8 cellular contexts compared by ENCODE assay signal in the genomic region with DNA sequence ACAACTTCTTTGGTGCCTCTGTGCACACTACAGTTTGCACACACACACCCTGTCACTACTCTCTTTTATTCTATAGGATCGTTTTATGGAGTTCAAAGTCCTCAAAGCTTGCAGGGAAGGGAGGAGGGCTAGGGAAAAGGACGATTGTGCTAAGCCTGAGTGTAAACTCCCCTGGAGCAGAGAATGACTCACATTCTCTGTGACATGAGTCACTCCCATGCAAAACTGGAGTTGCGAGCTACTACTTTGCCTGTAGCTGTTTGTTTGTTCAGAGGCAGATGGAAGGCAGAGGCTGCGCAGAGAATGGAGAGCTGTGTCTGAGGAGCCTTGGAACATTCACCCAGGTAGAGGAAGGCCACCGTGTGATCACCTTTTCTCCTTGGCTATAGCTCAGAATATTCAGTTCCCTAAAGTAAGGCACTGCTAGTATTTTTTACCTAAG.
DNase-seq lines count a peak whose midpoint lies in the region; ATAC-seq and TF ChIP-seq lines count a peak whose summit lies in the region.

No MANE protein-coding gene starts in this region.

- peak overlapping the region; percentile 47 for H3K4me3 ChIP-seq in fibroblast of pulmonary artery (replicated peaks; ENCODE audit: low read depth, low read length)

- ATAC-seq in GM21737 (IDR thresholded peaks at IDR 0.05; ENCODE audit: unreplicated experiment) (peak; percentile 91), omental fat pad (ENCODE audit: low FRiP score) (peak; percentile 90)

- DNase-seq in NCI-H2196 (lab: John Stamatoyannopoulos, UW; ENCODE audit: unreplicated experiment): peak; percentile 9
- no peak for DNase-seq in NCI-H2196 treated with DMSO at 0.1 percent for 48 hours (lab: John Stamatoyannopoulos, UW; ENCODE audit: unreplicated experiment)
- peak; percentile 94 for DNase-seq in HT1080 (ENCODE audit: low read depth)
- DNase-seq in SIG-M5 treated with dmso at 0.1 percent for 504 hours (lab: John Stamatoyannopoulos, UW; ENCODE audit: unreplicated experiment): peak; percentile 67
- DNase-seq in fibroblast of pulmonary artery (ENCODE audit: low read depth): peak; percentile 87
- DNase-seq in omental fat pad (ENCODE audit: low spot score): no peak
- no peak for DNase-seq in activated effector memory CD4-positive, alpha-beta T cell treated with anti-CD3 and anti-CD28 coated beads, Interleukin-2, amount 50 U/mL, for 16 hours

- TF ChIP-seq CTCF in fibroblast of pulmonary artery (IDR thresholded peaks at IDR 0.05; ENCODE audit: low read length, missing control alignments) (no peak), omental fat pad (IDR thresholded peaks at IDR 0.05) (no peak)

Comparison
In these comparisons a context has a peak if more than half of its experiments do, and no peak if none do; other contexts are left out.
1. DNase-seq: peak in NCI-H2196 (single experiment), HT1080 (single experiment), SIG-M5 treated with dmso at 0.1 percent for 504 hours (single experiment) and fibroblast of pulmonary artery (single experiment); none in NCI-H2196 treated with DMSO at 0.1 percent for 48 hours (single experiment), omental fat pad (single experiment) and activated effector memory CD4-positive, alpha-beta T cell treated with anti-CD3 and anti-CD28 coated beads, Interleukin-2, amount 50 U/mL, for 16 hours (single experiment).